ENCODE assay signal across 15 cellular contexts in the genomic region with DNA sequence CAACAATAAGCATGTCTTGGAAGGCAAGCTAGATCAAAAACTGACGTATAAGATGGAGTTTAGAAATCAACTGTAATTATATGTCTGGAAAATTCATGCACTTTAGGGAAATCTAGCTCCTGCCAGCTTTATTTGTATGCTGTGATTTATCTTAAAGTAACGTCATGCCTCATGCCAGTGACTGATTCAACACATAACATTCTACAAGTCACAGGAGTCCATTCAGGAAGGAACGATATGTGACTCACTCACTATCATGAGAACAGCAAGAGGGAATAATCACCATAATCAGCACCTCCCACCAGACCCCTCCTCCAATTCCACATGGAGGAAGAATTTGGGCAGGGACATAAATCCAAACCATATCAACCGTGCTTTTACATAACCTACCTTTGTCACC.
A peak's percentile ranks its signal among the peaks of the same experiment; 100 is the strongest.
DNase-seq lines count a peak whose midpoint lies in the region; ATAC-seq and TF ChIP-seq lines count a peak whose summit lies in the region.
"Had no signal": no experiment of that assay in that cellular context is flagged by ENCODE, and none has a peak within 500 bp of the region (broad histone marks: within the 10 kb centered on the region; RNA-seq: fewer than 3 reads in every experiment).

No MANE protein-coding gene starts in this region.

- no peak overlapping the region for H3K27ac ChIP-seq in upper lobe of right lung
- H3K27ac ChIP-seq: parathyroid adenoma, Peyer's patch had no signal

- intact Hi-C loops in upper lobe of right lung (cut with DNase I): no loop called here

- H3K4me3 ChIP-seq in epithelial cell of proximal tubule (ENCODE audit: low read depth, low read length) (no peak overlapping the region), upper lobe of right lung (no peak overlapping the region)
- H3K4me3 ChIP-seq: lung, Peyer's patch had no signal

- H3K36me3 ChIP-seq in upper lobe of right lung: no peaks in the 10 kb centered on the region
- H3K36me3 ChIP-seq: Peyer's patch had no signal

- DNase-seq in COLO829 (ENCODE audit: low spot score) (peak; percentile 9), RPMI7951 (ENCODE audit: low read depth) (peak; percentile 81), epithelial cell of proximal tubule (ENCODE audit: low read depth) (peak; percentile 30), non-pigmented ciliary epithelial cell (ENCODE audit: low read depth) (peak; percentile 93), cerebellar nuclear complex (lab: John Stamatoyannopoulos, UW) (no peak), upper lobe of right lung (no peak), DMS 273 treated with DMSO at 0.1 percent for 48 hours (lab: John Stamatoyannopoulos, UW) (no peak)
- no peak for DNase-seq in stimulated activated naive CD4-positive, alpha-beta T cell (lab: John Stamatoyannopoulos, UW)
- DNase-seq: activated CD8-positive, alpha-beta T cell treated with anti-CD3 and anti-CD28 coated beads, Interleukin-2, amount 10 ng/mL, durations not matched to agents 7 days and 5 days; CD4-positive, alpha-beta memory T cell; Peyer's patch; stimulated activated CD4-positive, alpha-beta T cell treated with anti-CD3 and anti-CD28 coated beads, Interleukin-2, amount 100 ng/mL, for 48 hours had no signal

- no peaks in the 10 kb centered on the region for H3K27me3 ChIP-seq in upper lobe of right lung
- H3K27me3 ChIP-seq: Peyer's patch had no signal

- H3K9me3 ChIP-seq in upper lobe of right lung: no peaks in the 10 kb centered on the region
- H3K9me3 ChIP-seq: Peyer's patch had no signal

- TF ChIP-seq CTCF in epithelial cell of proximal tubule (conservative IDR thresholded peaks at IDR 0.05; ENCODE audit: low read depth, low read length) (no peak), upper lobe of right lung (IDR thresholded peaks at IDR 0.05) (no peak)

- no peaks in the 10 kb centered on the region for H3K4me1 ChIP-seq in upper lobe of right lung
- H3K4me1 ChIP-seq: parathyroid adenoma, Peyer's patch had no signal

- no peak for ATAC-seq in upper lobe of right lung
- ATAC-seq: activated CD8-positive, alpha-beta T cell treated with anti-CD3 and anti-CD28 coated beads, Interleukin-2, amount 10 ng/mL, durations not matched to agents 7 days and 5 days; stimulated activated memory B cell treated with anti-CD40 and anti-IgM and Interleukin-4, amounts not matched to agents 10 μg/mL and 1 μg/mL and 100 μg/mL, for 72 hours had no signal

Comparison
In these comparisons a context has a peak if more than half of its experiments do, and no peak if none do; other contexts are left out.
1. DNase-seq: peak in COLO829 (single experiment), RPMI7951 (single experiment), epithelial cell of proximal tubule (single experiment) and non-pigmented ciliary epithelial cell (single experiment); none in cerebellar nuclear complex (0 of 2), stimulated activated naive CD4-positive, alpha-beta T cell (0 of 6), upper lobe of right lung (single experiment) and DMS 273 treated with DMSO at 0.1 percent for 48 hours (single experiment).